ENCODE assay signal across 18 cellular contexts in genomic region chr20:59962155-59962554, GRCh38.
"Had no signal": no experiment of that assay in that cellular context is flagged by ENCODE, and none has a peak within 500 bp of the region (broad histone marks: within the 10 kb centered on the region; RNA-seq: fewer than 3 reads in every experiment).

No MANE protein-coding gene starts in this region.

- H3K4me3 ChIP-seq: lung, skin epidermis, tibial artery, upper lobe of right lung, vagina had no signal

- H3K36me3 ChIP-seq: upper lobe of right lung, vagina had no signal

- H3K9me3 ChIP-seq: tibial artery, upper lobe of right lung, vagina had no signal

- DNase-seq: effector memory CD4-positive, alpha-beta T cell; foreskin melanocyte; head of caudate nucleus; hippocampal formation; left colon; left ventricle myocardium superior; mesendoderm; naive thymus-derived CD4-positive, alpha-beta T cell; nephron progenitor cell; stimulated activated CD4-positive, alpha-beta T cell treated with anti-CD3 and anti-CD28 coated beads, Interleukin-12 subunit alpha, Interleukin-12 subunit beta, amount 100 ng/mL, for 4 hours; stimulated activated CD4-positive, alpha-beta T cell treated with anti-CD3 and anti-CD28 coated beads, Interleukin-2, amount 100 ng/mL, for 48 hours; stimulated activated naive CD4-positive, alpha-beta T cell treated with Interleukin-2 at 50 U/mL for 16 hours; tibial artery; upper lobe of right lung had no signal

- ATAC-seq: left colon; left ventricle myocardium superior; naive thymus-derived CD4-positive, alpha-beta T cell; sciatic nerve; upper lobe of right lung had no signal

- H3K27ac ChIP-seq: tibial artery, upper lobe of right lung, vagina had no signal

- H3K27me3 ChIP-seq: tibial artery, upper lobe of right lung, vagina had no signal

- H3K4me1 ChIP-seq: tibial artery, upper lobe of right lung had no signal
